Comparison of ENCODE assay signal across 9 cellular contexts in genomic region chr4:108849611-108850406, GRCh38.
DNase-seq lines count a peak whose midpoint lies in the region; ATAC-seq and TF ChIP-seq lines count a peak whose summit lies in the region.
"Had no signal": no experiment of that assay in that cellular context is flagged by ENCODE, and none has a peak within 500 bp of the region (broad histone marks: within the 10 kb centered on the region; RNA-seq: fewer than 3 reads in every experiment).

No MANE protein-coding gene starts in this region.

- H3K27me3 ChIP-seq in iPS-15b (ENCODE audit: control insufficient read depth, insufficient read depth, low read length) = no peaks in the 10 kb centered on the region
- H3K27me3 ChIP-seq in colonic mucosa = no peaks in the 10 kb centered on the region
- no peaks in the 10 kb centered on the region for H3K27me3 ChIP-seq in Peyer's patch
- H3K27me3 ChIP-seq: neutrophil had no signal

- H3K36me3 ChIP-seq in iPS-15b (ENCODE audit: control insufficient read depth, insufficient read depth, low read length) = no peaks in the 10 kb centered on the region
- H3K36me3 ChIP-seq in colonic mucosa = no peaks in the 10 kb centered on the region
- H3K36me3 ChIP-seq in Peyer's patch = no peaks in the 10 kb centered on the region
- H3K36me3 ChIP-seq: neutrophil had no signal

- ATAC-seq in GM19025 (IDR thresholded peaks at IDR 0.05; ENCODE audit: low read depth, unreplicated experiment) (peak; percentile 51), HG02840 (IDR thresholded peaks at IDR 0.05; ENCODE audit: low FRiP score, unreplicated experiment) (peak; percentile 83), esophagus mucosa (no peak)

- TF ChIP-seq CTCF in colonic mucosa (IDR thresholded peaks at IDR 0.05) (no peak), Peyer's patch (IDR thresholded peaks at IDR 0.05) (no peak)

- TF ChIP-seq POLR2A in Peyer's patch (IDR thresholded peaks at IDR 0.05) = no peak

- H3K9ac ChIP-seq in iPS-15b (ENCODE audit: low read depth, low read length) (peak overlapping the region; percentile 32), colonic mucosa (ENCODE audit: low read depth in 2 of 2, low read length in 2 of 2) (no peak overlapping the region)

- H3K27ac ChIP-seq in colonic mucosa (no peak overlapping the region), Peyer's patch (no peak overlapping the region)
- H3K27ac ChIP-seq: neutrophil had no signal

- H3K4me3 ChIP-seq in iPS-15b (ENCODE audit: low read depth, low read length) (no peak overlapping the region), colonic mucosa (no peak overlapping the region), Peyer's patch (no peak overlapping the region)

- H3K9me3 ChIP-seq in iPS-15b (ENCODE audit: control insufficient read depth, insufficient read depth, low read length) (no peaks in the 10 kb centered on the region), colonic mucosa (no peaks in the 10 kb centered on the region), Peyer's patch (no peaks in the 10 kb centered on the region)
- H3K9me3 ChIP-seq: neutrophil had no signal

- H3K4me1 ChIP-seq in iPS-15b (ENCODE audit: control insufficient read depth, insufficient read depth, low read length) (peaks cover 6% of the 10 kb centered on the region), colonic mucosa (no peaks in the 10 kb centered on the region), Peyer's patch (no peaks in the 10 kb centered on the region)

- intact Hi-C loops in colonic mucosa (cut with DNase I) = no loop called here

- peak; percentile 86 for DNase-seq in OCI-M1 (lab: John Stamatoyannopoulos, UW)
- no peak for DNase-seq in OCI-M2 (lab: John Stamatoyannopoulos, UW; ENCODE audit: unreplicated experiment)
- no peak for DNase-seq in colonic mucosa
- no peak for DNase-seq in Peyer's patch
